Comparison of ENCODE assay signal across 22 cellular contexts in the genomic region with DNA sequence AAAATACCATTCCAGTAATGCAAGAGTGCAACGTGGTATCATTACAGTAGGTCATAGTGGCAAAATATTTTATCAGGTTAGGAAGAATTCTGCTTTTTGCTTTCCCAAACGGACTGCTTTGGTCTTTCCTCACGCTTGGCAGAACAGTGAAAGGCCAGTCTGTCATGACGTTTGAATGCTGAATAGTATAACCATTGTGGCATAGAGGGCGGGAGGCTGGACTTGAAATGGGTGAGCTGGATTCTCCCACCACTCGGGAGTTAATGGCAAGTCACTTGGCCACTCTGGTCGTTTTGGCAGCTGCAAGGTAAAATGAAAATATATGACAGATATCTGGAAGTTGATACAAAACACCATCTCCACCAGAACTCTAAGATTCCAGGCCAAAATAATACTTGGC.
DNase-seq lines count a peak whose midpoint lies in the region; ATAC-seq, FAIRE-seq and TF ChIP-seq lines count a peak whose summit lies in the region.
"Had no signal": no experiment of that assay in that cellular context is flagged by ENCODE, and none has a peak within 500 bp of the region (broad histone marks: within the 10 kb centered on the region; RNA-seq: fewer than 3 reads in every experiment).

No MANE protein-coding gene starts in this region.

- no peaks in the 10 kb centered on the region for H3K23me2 ChIP-seq in H1 (ENCODE audit: low read depth, low read length)

- H3K14ac ChIP-seq in H1 (ENCODE audit: insufficient read length) = no peak overlapping the region

- H2AFZ ChIP-seq in H1 (ENCODE audit: low read length) = no peak overlapping the region

- TF ChIP-seq POLR2A in H1 (IDR thresholded peaks at IDR 0.05; ENCODE audit: control extremely low read depth in 1 of 2, low read depth in 2 of 2, low read length in 2 of 2) = no peak

- no peak for ATAC-seq in GM19395 (IDR thresholded peaks at IDR 0.05; ENCODE audit: unreplicated experiment)
- no peak for ATAC-seq in stimulated activated effector memory CD8-positive, alpha-beta T cell treated with anti-CD3 and anti-CD28 coated beads, Interleukin-12 subunit alpha, Interleukin-12 subunit beta, amount 100 ng/mL, for 72 hours

- no peak for TF ChIP-seq RAD21 in H1 (IDR thresholded peaks at IDR 0.05 in 1 of 2, conservative IDR thresholded peaks at IDR 0.05 in 1 of 2; ENCODE audit: low read depth in 2 of 2, low read length in 2 of 2)

- H2BK120ac ChIP-seq in H1 (replicated peaks; ENCODE audit: low read depth, low read length) = no peak overlapping the region

- no peak overlapping the region for H3K23ac ChIP-seq in H1 (ENCODE audit: insufficient read length)

- WGBS in H1 (ENCODE audit: extremely low coverage in 1 of 2, insufficient coverage in 1 of 2, insufficient read length in 1 of 2, insufficient replicate concordance in 2 of 2, low coverage in 1 of 2, low lambda C conversion rate in 2 of 2, missing lambda C conversion rate in 1 of 2), 2 experiments = 81% methylated on average over 7 of the region's 7 CpGs; no CpG with 5 or more reads in 1 of the 2 experiments

- H3K56ac ChIP-seq in H1 (replicated peaks; ENCODE audit: insufficient read length, low read depth, low read length) = no peak overlapping the region

- TF ChIP-seq EP300 in H1 (IDR thresholded peaks at IDR 0.05; ENCODE audit: borderline replicate concordance in 1 of 2, low read depth in 2 of 2, low read length in 2 of 2) = no peak

- DNase-seq in H1 (ENCODE audit: low read depth in 1 of 2, low spot score in 2 of 2) = no peak
- peak in 30 of 42 donors; percentile 5 to 71 (median 36) for DNase-seq in head of caudate nucleus
- DNase-seq in pons (ENCODE audit: low spot score) = peak; percentile 67
- peak; percentile 46 for DNase-seq in superior temporal gyrus (ENCODE audit: extremely low spot score)
- no peak for DNase-seq in T-helper 2 cell treated with Interferon-gamma antibody and Interleukin-4, amounts not matched to agents 5 μg/mL and 100 μg/mL, for 36 hours (ENCODE audit: low spot score)
- no peak for DNase-seq in stimulated activated effector memory CD8-positive, alpha-beta T cell treated with anti-CD3 and anti-CD28 coated beads, Interleukin-12 subunit alpha, Interleukin-12 subunit beta, amount 100 ng/mL, for 72 hours (ENCODE audit: low spot score in 2 of 2)
- DNase-seq: BE2C; CD4-positive, alpha-beta T cell; CD8-positive, alpha-beta memory T cell; DMS 273 treated with DMSO at 0.1 percent for 48 hours; DMS79; EL; GDM1; GOT3; H7; HCEC 1CT had no signal

- H3K9me3 ChIP-seq in H1 (ENCODE audit: insufficient read depth in 2 of 2, low read depth in 1 of 2, low read length in 1 of 2) = no peaks in the 10 kb centered on the region
- H3K9me3 ChIP-seq: BE2C had no signal

- no peak overlapping the region for H3K4me3 ChIP-seq in H1 (ENCODE audit: extremely low read depth in 1 of 4, insufficient read depth in 2 of 4, low read depth in 3 of 4, low read length in 4 of 4)
- H3K4me3 ChIP-seq: BLaER1 treated with 17β-estradiol and CSF1 and Interleukin-3, amounts not matched to agents 10 nM and 100 nM had no signal

- H3K36me3 ChIP-seq in H1 (ENCODE audit: control insufficient read depth in 2 of 4, insufficient read depth in 4 of 4, low read length in 3 of 4) = no peaks in the 10 kb centered on the region
- H3K36me3 ChIP-seq: BE2C; BLaER1 treated with 17β-estradiol and CSF1 and Interleukin-3, amounts not matched to agents 10 nM and 100 nM had no signal

- TF ChIP-seq CTCF in H1 (IDR thresholded peaks at IDR 0.05; ENCODE audit: control extremely low read depth in 1 of 3, insufficient read depth in 1 of 3, low read depth in 1 of 3, low read length in 3 of 3) = no peak

- POLR2A ChIA-PET in H1 (lab: Charles Lee; ENCODE audit: partially characterized antibody) = no interaction called here

- FAIRE-seq in H1 (lab: Jason Lieb, UNC) = no peak
- FAIRE-seq: D721Med, GM12891, GM18507 had no signal

- H3K27ac Mint-ChIP-seq in T-helper 2 cell treated with Interferon-gamma antibody and Interleukin-4, amounts not matched to agents 5 μg/mL and 100 μg/mL, for 36 hours = no peak overlapping the region
- H3K27ac Mint-ChIP-seq in stimulated activated effector memory CD8-positive, alpha-beta T cell treated with anti-CD3 and anti-CD28 coated beads, Interleukin-12 subunit alpha, Interleukin-12 subunit beta, amount 100 ng/mL, for 72 hours = no peak overlapping the region
- H3K27ac Mint-ChIP-seq: CD14-positive monocyte; CD4-positive, alpha-beta T cell; CD8-positive, alpha-beta memory T cell had no signal

- no peaks in the 10 kb centered on the region for H4K20me1 ChIP-seq in H1 (replicated peaks in 1 of 2; ENCODE audit: control insufficient read depth in 1 of 2, insufficient read depth in 2 of 2, low read length in 2 of 2)
- H4K20me1 ChIP-seq: BLaER1 treated with 17β-estradiol and CSF1 and Interleukin-3, amounts not matched to agents 10 nM and 100 nM had no signal

- no peak overlapping the region for H3K4me3 Mint-ChIP-seq in T-helper 2 cell treated with Interferon-gamma antibody and Interleukin-4, amounts not matched to agents 5 μg/mL and 100 μg/mL, for 36 hours
- no peak overlapping the region for H3K4me3 Mint-ChIP-seq in stimulated activated effector memory CD8-positive, alpha-beta T cell treated with anti-CD3 and anti-CD28 coated beads, Interleukin-12 subunit alpha, Interleukin-12 subunit beta, amount 100 ng/mL, for 72 hours
- H3K4me3 Mint-ChIP-seq: CD14-positive monocyte; CD4-positive, alpha-beta T cell; CD8-positive, alpha-beta memory T cell had no signal

- H2BK5ac ChIP-seq in H1 (ENCODE audit: low read depth, low read length) = no peak overlapping the region

- H3K4me2 ChIP-seq in H1 (ENCODE audit: insufficient read depth in 1 of 2, low read depth in 2 of 2, low read length in 2 of 2) = no peak overlapping the region
- H3K4me2 ChIP-seq: BLaER1 treated with 17β-estradiol and CSF1 and Interleukin-3, amounts not matched to agents 10 nM and 100 nM had no signal

- intact Hi-C loops in head of caudate nucleus (cut with DNase I) = no loop called here

- H2BK15ac ChIP-seq in H1 (ENCODE audit: low read length) = no peak overlapping the region

- H3K4ac ChIP-seq in H1 (replicated peaks; ENCODE audit: insufficient read length, low read depth, low read length) = no peak overlapping the region

- H3K4me1 Mint-ChIP-seq in T-helper 2 cell treated with Interferon-gamma antibody and Interleukin-4, amounts not matched to agents 5 μg/mL and 100 μg/mL, for 36 hours (ENCODE audit: low read depth) = peaks cover 9% of the 10 kb centered on the region
- peaks cover 19% of the 10 kb centered on the region for H3K4me1 Mint-ChIP-seq in stimulated activated effector memory CD8-positive, alpha-beta T cell treated with anti-CD3 and anti-CD28 coated beads, Interleukin-12 subunit alpha, Interleukin-12 subunit beta, amount 100 ng/mL, for 72 hours

- H3K79me2 ChIP-seq in H1 (ENCODE audit: control insufficient read depth in 1 of 2, insufficient read depth in 2 of 2, low read length in 2 of 2) = no peaks in the 10 kb centered on the region

- no peaks in the 10 kb centered on the region for H3K27me3 Mint-ChIP-seq in T-helper 2 cell treated with Interferon-gamma antibody and Interleukin-4, amounts not matched to agents 5 μg/mL and 100 μg/mL, for 36 hours (ENCODE audit: low read depth)
- H3K27me3 Mint-ChIP-seq: CD4-positive, alpha-beta T cell had no signal

- H2AK5ac ChIP-seq in H1 (ENCODE audit: low read depth, low read length) = no peak overlapping the region

- H3K27me3 ChIP-seq in H1 (replicated peaks in 1 of 4; ENCODE audit: control insufficient read depth in 3 of 4, extremely low read depth in 1 of 4, insufficient read depth in 3 of 4, low read length in 3 of 4) = no peaks in the 10 kb centered on the region; a peak in 1 of 7 replicates
- H3K27me3 ChIP-seq: BE2C; BLaER1 treated with 17β-estradiol and CSF1 and Interleukin-3, amounts not matched to agents 10 nM and 100 nM had no signal

- peak overlapping the region; percentile 10; the same call in 1 of the 2 replicates for H2BK12ac ChIP-seq in H1 (ENCODE audit: low read depth, low read length)

- H2BK20ac ChIP-seq in H1 (ENCODE audit: low read length) = no peak overlapping the region

- no peak overlapping the region for H3K9ac ChIP-seq in H1 (replicated peaks in 1 of 4; ENCODE audit: extremely low read depth in 1 of 4, low read depth in 3 of 4, low read length in 3 of 4)
- H3K9ac ChIP-seq: BLaER1 treated with 17β-estradiol and CSF1 and Interleukin-3, amounts not matched to agents 10 nM and 100 nM had no signal

- H4K91ac ChIP-seq in H1 (replicated peaks; ENCODE audit: insufficient read length, low read length) = no peak overlapping the region

- H4K5ac ChIP-seq in H1 (ENCODE audit: insufficient read length, low read depth, low read length) = no peak overlapping the region

- peaks cover 6% of the 10 kb centered on the region for H3K36me3 Mint-ChIP-seq in T-helper 2 cell treated with Interferon-gamma antibody and Interleukin-4, amounts not matched to agents 5 μg/mL and 100 μg/mL, for 36 hours (ENCODE audit: low read depth)
- H3K36me3 Mint-ChIP-seq in stimulated activated effector memory CD8-positive, alpha-beta T cell treated with anti-CD3 and anti-CD28 coated beads, Interleukin-12 subunit alpha, Interleukin-12 subunit beta, amount 100 ng/mL, for 72 hours = no peaks in the 10 kb centered on the region

- H4K8ac ChIP-seq in H1 (ENCODE audit: extremely low read depth, insufficient read depth, low read length) = no peak overlapping the region

- H3K18ac ChIP-seq in H1 (ENCODE audit: extremely low read depth, low read length) = no peak overlapping the region

- H3K9me3 Mint-ChIP-seq in T-helper 2 cell treated with Interferon-gamma antibody and Interleukin-4, amounts not matched to agents 5 μg/mL and 100 μg/mL, for 36 hours = peaks cover 10% of the 10 kb centered on the region
- peaks cover 5% of the 10 kb centered on the region for H3K9me3 Mint-ChIP-seq in stimulated activated effector memory CD8-positive, alpha-beta T cell treated with anti-CD3 and anti-CD28 coated beads, Interleukin-12 subunit alpha, Interleukin-12 subunit beta, amount 100 ng/mL, for 72 hours
- H3K9me3 Mint-ChIP-seq: CD4-positive, alpha-beta T cell had no signal

- CTCF ChIA-PET in H1 (lab: Charles Lee; ENCODE audit: partially characterized antibody) = no interaction called here

- H3K27ac ChIP-seq in H1 (ENCODE audit: low read depth, low read length) = no peak overlapping the region
- H3K27ac ChIP-seq: BLaER1 treated with 17β-estradiol and CSF1 and Interleukin-3, amounts not matched to agents 10 nM and 100 nM had no signal

- no peaks in the 10 kb centered on the region for H3K79me1 ChIP-seq in H1 (ENCODE audit: low read depth, low read length)

- H3K4me1 ChIP-seq in H1 (replicated peaks in 1 of 4; ENCODE audit: control insufficient read depth in 3 of 4, insufficient read depth in 4 of 4, low read length in 3 of 4) = peaks cover 1 to 9% (median 8%) of the 10 kb centered on the region in 4 experiments; a peak in 6 of 7 replicates
- H3K4me1 ChIP-seq: BE2C had no signal

TF ChIP-seq in H1, 55 proteins besides CTCF, POLR2A, EP300 and RAD21 (continues in another document):
- TF ChIP-seq EZH2 (IDR thresholded peaks at IDR 0.05; ENCODE audit: low read depth, low read length, severe bottlenecking) = no peak
- no peak for TF ChIP-seq SRF (IDR thresholded peaks at IDR 0.05; ENCODE audit: low read depth, low read length)
- no peak for TF ChIP-seq SIX5 (IDR thresholded peaks at IDR 0.05; ENCODE audit: low read depth, low read length)
- no peak for TF ChIP-seq TCF12 (IDR thresholded peaks at IDR 0.05; ENCODE audit: low read depth, low read length)
- TF ChIP-seq BRCA1 (IDR thresholded peaks at IDR 0.05; ENCODE audit: low read depth, low read length) = no peak

Comparison
In these comparisons a context has a peak if more than half of its experiments do, and no peak if none do; other contexts are left out.
1. DNase-seq: peak in head of caudate nucleus (30 of 42), pons (single experiment) and superior temporal gyrus (single experiment); none in H1 (0 of 2), T-helper 2 cell treated with Interferon-gamma antibody and Interleukin-4, amounts not matched to agents 5 μg/mL and 100 μg/mL, for 36 hours (single experiment) and stimulated activated effector memory CD8-positive, alpha-beta T cell treated with anti-CD3 and anti-CD28 coated beads, Interleukin-12 subunit alpha, Interleukin-12 subunit beta, amount 100 ng/mL, for 72 hours (0 of 2).